ENCODE assay signal across 9 cellular contexts in genomic region chr17:77422104-77422782, GRCh38.
DNase-seq lines count a peak whose midpoint lies in the region; ATAC-seq, FAIRE-seq and TF ChIP-seq lines count a peak whose summit lies in the region.
"Had no signal": no experiment of that assay in that cellular context is flagged by ENCODE, and none has a peak within 500 bp of the region (broad histone marks: within the 10 kb centered on the region; RNA-seq: fewer than 3 reads in every experiment).

No MANE protein-coding gene starts in this region.

- no peak overlapping the region for H3K56ac ChIP-seq in IMR-90 (ENCODE audit: extremely low read depth, insufficient read depth, low read length)
- H3K56ac ChIP-seq in H1 (replicated peaks; ENCODE audit: insufficient read length, low read depth, low read length): no peak overlapping the region

- DNase-seq in A549 (ENCODE audit: low read depth in 1 of 2, low spot score in 1 of 2): peak in 1 of 2 experiments; percentile 57
- no peak for DNase-seq in IMR-90
- DNase-seq in H1 (ENCODE audit: low read depth in 1 of 2, low spot score in 2 of 2): no peak
- DNase-seq in neuronal stem cell (ENCODE audit: low spot score): no peak
- no peak for DNase-seq in left lobe of liver (ENCODE audit: low spot score)
- no peak for DNase-seq in NK-92 (lab: John Stamatoyannopoulos, UW; ENCODE audit: unreplicated experiment)
- DNase-seq in stimulated activated CD4-positive, alpha-beta T cell treated with anti-CD3 and anti-CD28 coated beads, Interleukin-2, amount 100 ng/mL, for 48 hours: no peak
- DNase-seq: dorsolateral prefrontal cortex had no signal

- FAIRE-seq in A549 (lab: Jason Lieb, UNC) (no peak), H1 (lab: Jason Lieb, UNC) (no peak)

- in situ Hi-C loops in IMR-90 (cut with MboI; ENCODE audit: low sequenced_read_pairs): loop anchor here (5.0 kb wide), 1 partner anchor 45 kb away; no protein-coding TSS in a partner anchor

- dilution Hi-C loops in IMR-90 (cut with HindIII; ENCODE audit: low sequenced_read_pairs, unreplicated experiment): no loop called here

- H2BK5ac ChIP-seq in IMR-90 (ENCODE audit: low read depth, low read length, poor library complexity, severe bottlenecking): peak overlapping the region; percentile 16
- H2BK5ac ChIP-seq in H1 (ENCODE audit: low read depth, low read length): peak overlapping the region; percentile 81; the same call in 1 of the 2 replicates
- no peak overlapping the region for H2BK5ac ChIP-seq in neuronal stem cell (ENCODE audit: low read length)

- H3K14ac ChIP-seq in IMR-90 (replicated peaks; ENCODE audit: low read depth, low read length): peak overlapping the region; percentile 84; the same call in 1 of the 2 replicates
- no peak overlapping the region for H3K14ac ChIP-seq in H1 (ENCODE audit: insufficient read length)
- H3K14ac ChIP-seq in neuronal stem cell (ENCODE audit: low read length): no peak overlapping the region

- no peak overlapping the region for H2AK9ac ChIP-seq in IMR-90 (replicated peaks; ENCODE audit: low read depth, low read length, poor library complexity)

- H3K4me2 ChIP-seq in A549 (peak overlapping the region; percentile 71), IMR-90 (ENCODE audit: low read depth, low read length) (no peak overlapping the region), H1 (ENCODE audit: insufficient read depth in 1 of 2, low read depth in 2 of 2, low read length in 2 of 2) (peak overlapping the region in 1 of 2 experiments; percentile 30; a peak in 2 of 4 replicates), neuronal stem cell (ENCODE audit: insufficient read depth, low read length, poor library complexity, severe bottlenecking) (no peak overlapping the region)

- no peaks in the 10 kb centered on the region for H3K27me3 ChIP-seq in IMR-90 (ENCODE audit: control insufficient read depth, insufficient read depth, low read length)
- H3K27me3 ChIP-seq in H1 (replicated peaks in 1 of 4; ENCODE audit: control insufficient read depth in 3 of 4, extremely low read depth in 1 of 4, insufficient read depth in 3 of 4, low read length in 3 of 4): no peaks in the 10 kb centered on the region
- H3K27me3 ChIP-seq in neuronal stem cell (ENCODE audit: control insufficient read depth in 3 of 3, insufficient read depth in 3 of 3, low read depth in 1 of 3, low read length in 3 of 3): no peaks in the 10 kb centered on the region
- H3K27me3 ChIP-seq: dorsolateral prefrontal cortex had no signal

- H3K23ac ChIP-seq in IMR-90 (ENCODE audit: low read depth, low read length) (peak overlapping the region; percentile 15; the same call in 1 of the 2 replicates), H1 (ENCODE audit: insufficient read length) (no peak overlapping the region), neuronal stem cell (ENCODE audit: low read depth, low read length, poor library complexity) (no peak overlapping the region)

- H3K9me1 ChIP-seq in IMR-90 (ENCODE audit: insufficient read depth, low read length): peaks cover 44% of the 10 kb centered on the region

- H3K79me1 ChIP-seq in IMR-90 (ENCODE audit: low read depth in 1 of 2, low read length in 2 of 2) (peaks cover 29 to 90% of the 10 kb centered on the region in 2 experiments), H1 (ENCODE audit: low read depth, low read length) (peaks cover 16% of the 10 kb centered on the region), neuronal stem cell (ENCODE audit: low read depth, low read length) (peaks cover 23% of the 10 kb centered on the region)

- H4K20me1 ChIP-seq in IMR-90 (ENCODE audit: insufficient read depth, low read length) (peaks cover 77% of the 10 kb centered on the region), H1 (replicated peaks in 1 of 2; ENCODE audit: control insufficient read depth in 1 of 2, insufficient read depth in 2 of 2, low read length in 2 of 2) (peaks cover 16 to 17% of the 10 kb centered on the region in 2 experiments)

- H3K4ac ChIP-seq in IMR-90 (ENCODE audit: low read depth, low read length) (peak overlapping the region; percentile 66), H1 (replicated peaks; ENCODE audit: insufficient read length, low read depth, low read length) (peak overlapping the region; percentile 81), neuronal stem cell (ENCODE audit: low read length) (no peak overlapping the region)

- TF ChIP-seq RAD21 in A549 (conservative IDR thresholded peaks at IDR 0.05 in 1 of 2, IDR thresholded peaks at IDR 0.05 in 1 of 2) (no peak), IMR-90 (IDR thresholded peaks at IDR 0.05; ENCODE audit: low read length) (no peak), H1 (IDR thresholded peaks at IDR 0.05 in 1 of 2, conservative IDR thresholded peaks at IDR 0.05 in 1 of 2; ENCODE audit: low read depth in 2 of 2, low read length in 2 of 2) (no peak)

- TF ChIP-seq CTCF in A549 (IDR thresholded peaks at IDR 0.05): no peak
- TF ChIP-seq CTCF in IMR-90 (conservative IDR thresholded peaks at IDR 0.05; ENCODE audit: low read depth, low read length): no peak
- TF ChIP-seq CTCF in H1 (IDR thresholded peaks at IDR 0.05; ENCODE audit: control extremely low read depth in 1 of 3, insufficient read depth in 1 of 3, low read depth in 1 of 3, low read length in 3 of 3): no peak

- peak overlapping the region; percentile 92; the same call in 1 of the 2 replicates for H2BK12ac ChIP-seq in H1 (ENCODE audit: low read depth, low read length)
- no peak overlapping the region for H2BK12ac ChIP-seq in neuronal stem cell (ENCODE audit: low read length)

- H3K18ac ChIP-seq in IMR-90 (ENCODE audit: low read depth, low read length) (no peak overlapping the region; the same call in 1 of the 2 replicates), H1 (ENCODE audit: extremely low read depth, low read length) (peak overlapping the region; percentile 48; the same call in 1 of the 2 replicates), neuronal stem cell (ENCODE audit: low read length) (peak overlapping the region; percentile 74)

- peaks cover 89% of the 10 kb centered on the region for H3K4me1 ChIP-seq in A549
- peaks cover 65% of the 10 kb centered on the region for H3K4me1 ChIP-seq in IMR-90 (ENCODE audit: control insufficient read depth, insufficient read depth, low read length)
- peaks cover 7 to 54% (median 47%) of the 10 kb centered on the region in 4 experiments for H3K4me1 ChIP-seq in H1 (replicated peaks in 1 of 4; ENCODE audit: control insufficient read depth in 3 of 4, insufficient read depth in 4 of 4, low read length in 3 of 4)
- peaks cover 56 to 57% of the 10 kb centered on the region in 2 donors for H3K4me1 ChIP-seq in neuronal stem cell (ENCODE audit: control insufficient read depth in 2 of 2, insufficient read depth in 1 of 2, low read depth in 1 of 2, low read length in 2 of 2)

- BruUV-seq in IMR-90 (replicated peaks; lab: Mats Ljungman, UMichigan): no TSS peak

- H2AFZ ChIP-seq in IMR-90 (replicated peaks; ENCODE audit: low read length, poor library complexity): no peak overlapping the region
- no peak overlapping the region for H2AFZ ChIP-seq in H1 (ENCODE audit: low read length)
- H2AFZ ChIP-seq in neuronal stem cell (ENCODE audit: low read length): no peak overlapping the region

- TF ChIP-seq EP300 in A549 (IDR thresholded peaks at IDR 0.05): no peak
- no peak for TF ChIP-seq EP300 in H1 (IDR thresholded peaks at IDR 0.05; ENCODE audit: borderline replicate concordance in 1 of 2, low read depth in 2 of 2, low read length in 2 of 2)

- no peak overlapping the region for H3K4me3 ChIP-seq in A549
- H3K4me3 ChIP-seq in IMR-90 (ENCODE audit: insufficient read depth, low read depth, low read length): no peak overlapping the region
- no peak overlapping the region for H3K4me3 ChIP-seq in H1 (ENCODE audit: extremely low read depth in 1 of 4, insufficient read depth in 2 of 4, low read depth in 3 of 4, low read length in 4 of 4)
- H3K4me3 ChIP-seq in neuronal stem cell (ENCODE audit: low read length in 2 of 2): no peak overlapping the region
- H3K4me3 ChIP-seq: dorsolateral prefrontal cortex had no signal

- POLR2A ChIA-PET in A549 (lab: Yijun Ruan, JAX): no interaction called here
- POLR2A ChIA-PET in IMR-90 (lab: Charles Lee; ENCODE audit: unreplicated experiment): interaction anchor here (1.0 kb wide), 1 partner anchor 536 kb away, joined by 3 read pairs; the partner anchor contains the start of gene TNRC6C
- POLR2A ChIA-PET in H1 (lab: Charles Lee; ENCODE audit: partially characterized antibody): interaction anchor here (1.1 to 3.5 kb wide), 7 partner anchors 8 to 68 kb away, joined by 3 to 16 read pairs (median 4); no protein-coding TSS in a partner anchor

- intact Hi-C loops in IMR-90 (cut with micrococcal nuclease): no loop called here

- peaks cover 0 to 51% of the 10 kb centered on the region in 2 experiments; a peak in 2 of 4 replicates for H3K79me2 ChIP-seq in H1 (ENCODE audit: control insufficient read depth in 1 of 2, insufficient read depth in 2 of 2, low read length in 2 of 2)

- 0 out of 2 replicates have a peak overlapping the region, but pooled peaks have one; percentile 56 for H2BK120ac ChIP-seq in IMR-90 (ENCODE audit: low read depth, low read length)
- no peak overlapping the region for H2BK120ac ChIP-seq in H1 (replicated peaks; ENCODE audit: low read depth, low read length)
- H2BK120ac ChIP-seq in neuronal stem cell (ENCODE audit: low read depth, low read length): no peak overlapping the region

- no peaks in the 10 kb centered on the region for H3K23me2 ChIP-seq in H1 (ENCODE audit: low read depth, low read length)

- CTCF ChIA-PET in A549 (lab: Yijun Ruan, JAX): interaction anchor here (0.8 to 18.7 kb wide), 10 partner anchors 7 to 597 kb away, joined by 3 to 198 read pairs (median 4); no protein-coding TSS in a partner anchor
- CTCF ChIA-PET in IMR-90 (lab: Yijun Ruan, JAX): interaction anchor here (1.7 kb wide), 1 partner anchor 7 kb away, joined by 4 read pairs; no protein-coding TSS in a partner anchor
- CTCF ChIA-PET in H1 (lab: Charles Lee; ENCODE audit: partially characterized antibody): interaction anchor here (0.7 to 39.2 kb wide), 9 partner anchors 7 to 595 kb away, joined by 3 to 512 read pairs (median 6); no protein-coding TSS in a partner anchor

- H2BK15ac ChIP-seq in IMR-90 (ENCODE audit: low read depth, low read length) (0 out of 3 replicates have a peak overlapping the region, but pooled peaks have one; percentile 39), H1 (ENCODE audit: low read length) (0 out of 2 replicates have a peak overlapping the region, but pooled peaks have one; percentile 29), neuronal stem cell (ENCODE audit: low read length) (peak overlapping the region; percentile 25)

- H2AK5ac ChIP-seq in IMR-90 (ENCODE audit: low read depth, low read length) (peak overlapping the region; percentile 74), H1 (ENCODE audit: low read depth, low read length) (peak overlapping the region; percentile 65; the same call in 1 of the 2 replicates), neuronal stem cell (ENCODE audit: low read depth, low read length) (peak overlapping the region; percentile 33)

- H3K9me3 ChIP-seq in A549 (no peaks in the 10 kb centered on the region), IMR-90 (ENCODE audit: control insufficient read depth, insufficient read depth, low read length) (no peaks in the 10 kb centered on the region), H1 (ENCODE audit: insufficient read depth in 2 of 2, low read depth in 1 of 2, low read length in 1 of 2) (no peaks in the 10 kb centered on the region), neuronal stem cell (replicated peaks in 1 of 2; ENCODE audit: control insufficient read depth in 2 of 2, insufficient read depth in 1 of 2, low read depth in 1 of 2, low read length in 2 of 2) (no peaks in the 10 kb centered on the region)

- H4K8ac ChIP-seq in IMR-90 (ENCODE audit: low read depth in 2 of 2, low read length in 2 of 2): no peak overlapping the region; a peak in 1 of 4 replicates
- H4K8ac ChIP-seq in H1 (ENCODE audit: extremely low read depth, insufficient read depth, low read length): peak overlapping the region; percentile 71
- H4K8ac ChIP-seq in neuronal stem cell (ENCODE audit: low read depth, low read length): no peak overlapping the region

- peaks cover 7% of the 10 kb centered on the region; the same call in 1 of the 2 replicates for H3K36me3 ChIP-seq in IMR-90 (ENCODE audit: control insufficient read depth, insufficient read depth, low read length)
- no peaks in the 10 kb centered on the region for H3K36me3 ChIP-seq in H1 (ENCODE audit: control insufficient read depth in 2 of 4, insufficient read depth in 4 of 4, low read length in 3 of 4)
- H3K36me3 ChIP-seq in neuronal stem cell (replicated peaks in 1 of 2; ENCODE audit: control insufficient read depth in 2 of 2, insufficient read depth in 2 of 2, low read length in 2 of 2): peaks cover 0 to 5% of the 10 kb centered on the region in 2 donors

- ATAC-seq in A549 (no peak), IMR-90 (ENCODE audit: low read depth) (no peak), left lobe of liver (no peak), HG02970 (IDR thresholded peaks at IDR 0.05; ENCODE audit: low FRiP score, unreplicated experiment) (no peak)

- WGBS in A549 (ENCODE audit: missing lambda C conversion rate): 63% methylated on average over 17 of the region's 18 CpGs
- 93% methylated on average over 12 of the region's 18 CpGs; no CpG with 5 or more reads in 1 of the 2 experiments for WGBS in IMR-90 (ENCODE audit: extremely low coverage in 2 of 2, insufficient read length in 1 of 2), 2 experiments
- 85% methylated on average over 7 of the region's 18 CpGs; no CpG with 5 or more reads in 1 of the 2 experiments for WGBS in H1 (ENCODE audit: extremely low coverage in 1 of 2, insufficient coverage in 1 of 2, insufficient read length in 1 of 2, insufficient replicate concordance in 2 of 2, low coverage in 1 of 2, low lambda C conversion rate in 2 of 2, missing lambda C conversion rate in 1 of 2), 2 experiments
- no CpG with 5 or more reads among the region's 18 CpGs for WGBS in neuronal stem cell (ENCODE audit: extremely low coverage in 2 of 2, insufficient read length in 2 of 2, insufficient replicate concordance in 1 of 2), 2 donors

- H3K9ac ChIP-seq in IMR-90 (ENCODE audit: low read depth, low read length): no peak overlapping the region
- H3K9ac ChIP-seq in H1 (replicated peaks in 1 of 4; ENCODE audit: extremely low read depth in 1 of 4, low read depth in 3 of 4, low read length in 3 of 4): 0 out of 7 replicates have a peak overlapping the region, but pooled peaks of 1 of the 4 experiments have one; percentile 1
- H3K9ac ChIP-seq in neuronal stem cell (ENCODE audit: low read depth, low read length, poor library complexity): no peak overlapping the region

- no peak overlapping the region; the same call in 1 of the 2 replicates for H4K5ac ChIP-seq in IMR-90 (ENCODE audit: low read depth, low read length)
- no peak overlapping the region for H4K5ac ChIP-seq in H1 (ENCODE audit: insufficient read length, low read depth, low read length)

- TF ChIP-seq POLR2A in A549 (IDR thresholded peaks at IDR 0.05; ENCODE audit: low read length) (no peak), IMR-90 (IDR thresholded peaks at IDR 0.05; ENCODE audit: low read depth, low read length) (no peak), H1 (IDR thresholded peaks at IDR 0.05; ENCODE audit: control extremely low read depth in 1 of 2, low read depth in 2 of 2, low read length in 2 of 2) (no peak)

- H3K27ac ChIP-seq in A549 (peak overlapping the region; percentile 75 to 95), IMR-90 (ENCODE audit: insufficient read depth, low read length) (peak overlapping the region; percentile 27), H1 (ENCODE audit: low read depth, low read length) (no peak overlapping the region), neuronal stem cell (replicated peaks; ENCODE audit: low read length) (no peak overlapping the region)

- peak overlapping the region; percentile 8; the same call in 1 of the 2 replicates for H4K91ac ChIP-seq in IMR-90 (ENCODE audit: insufficient read depth, low read depth, low read length)
- peak overlapping the region; percentile 70 for H4K91ac ChIP-seq in H1 (replicated peaks; ENCODE audit: insufficient read length, low read length)
- H4K91ac ChIP-seq in neuronal stem cell (ENCODE audit: low read depth, low read length, poor library complexity): no peak overlapping the region

- H2BK20ac ChIP-seq in IMR-90 (ENCODE audit: low read depth, low read length): no peak overlapping the region
- H2BK20ac ChIP-seq in H1 (ENCODE audit: low read length): peak overlapping the region; percentile 48; the same call in 1 of the 2 replicates

Comparison
In these comparisons a context has a peak if more than half of its experiments do, and no peak if none do; other contexts are left out.
1. H3K27ac ChIP-seq: peak in A549 (2 of 2) and IMR-90 (single experiment); none in H1 (single experiment) and neuronal stem cell (single experiment).
2. Peak in every context shown above with its lines, with median percentiles within 50 percentile points of each other: H2AK5ac ChIP-seq and H2BK15ac ChIP-seq.